Comparison of ENCODE assay signal across 2 cellular contexts in genomic region chr21:38819051-38819718, GRCh38.
TF ChIP-seq lines count a peak whose summit lies in the region.

No MANE protein-coding gene starts in this region.

TF ChIP-seq in K562, 482 proteins besides CTCF, POLR2A, EP300 and RAD21 (continues in another document):
- TF ChIP-seq HNRNPUL1 (IDR thresholded peaks at IDR 0.05; ENCODE audit: low read length) (no peak), CREB3 (tag; conservative IDR thresholded peaks at IDR 0.05; ENCODE audit: low read depth) (no peak), SMARCB1 (IDR thresholded peaks at IDR 0.05; ENCODE audit: insufficient read length, low read depth) (no peak), PHF21A (IDR thresholded peaks at IDR 0.05; ENCODE audit: borderline replicate concordance, low read depth) (no peak), HMGN3 (IDR thresholded peaks at IDR 0.05; ENCODE audit: borderline replicate concordance, extremely low read depth, insufficient read length, low read depth, low read length) (no peak), HLTF (IDR thresholded peaks at IDR 0.05) (no peak), RCOR1 (IDR thresholded peaks at IDR 0.05; ENCODE audit: borderline replicate concordance in 1 of 2, low read depth in 2 of 2, low read length in 2 of 2) (no peak), ZBTB17 (CRISPR knock-in tag; IDR thresholded peaks at IDR 0.05) (no peak), BHLHE40 (IDR thresholded peaks at IDR 0.05; ENCODE audit: low read length) (no peak), TCF7 (IDR thresholded peaks at IDR 0.05; ENCODE audit: borderline replicate concordance) (no peak), RBM25 (IDR thresholded peaks at IDR 0.05; ENCODE audit: low read depth, low read length, severe bottlenecking) (peak; percentile 75), ZNF146 (CRISPR knock-in tag; IDR thresholded peaks at IDR 0.05; ENCODE audit: unreplicated experiment) (peak; percentile 92), TAF7 (tag; IDR thresholded peaks at IDR 0.05) (no peak), KDM1A (IDR thresholded peaks at IDR 0.05) (0 out of 4 replicates have a peak, but pooled peaks of 1 of the 2 experiments have one; percentile 10), FOXO4 (CRISPR knock-in tag; IDR thresholded peaks at IDR 0.05) (no peak), ZNF778 (CRISPR knock-in tag; IDR thresholded peaks at IDR 0.05) (no peak), BCOR (IDR thresholded peaks at IDR 0.05) (no peak), KLF6 (CRISPR knock-in tag; IDR thresholded peaks at IDR 0.05; ENCODE audit: borderline replicate concordance) (no peak), ZFP1 (CRISPR knock-in tag; IDR thresholded peaks at IDR 0.05) (no peak), NBN (IDR thresholded peaks at IDR 0.05; ENCODE audit: low read depth) (no peak)
- TF ChIP-seq, protein P1, sequence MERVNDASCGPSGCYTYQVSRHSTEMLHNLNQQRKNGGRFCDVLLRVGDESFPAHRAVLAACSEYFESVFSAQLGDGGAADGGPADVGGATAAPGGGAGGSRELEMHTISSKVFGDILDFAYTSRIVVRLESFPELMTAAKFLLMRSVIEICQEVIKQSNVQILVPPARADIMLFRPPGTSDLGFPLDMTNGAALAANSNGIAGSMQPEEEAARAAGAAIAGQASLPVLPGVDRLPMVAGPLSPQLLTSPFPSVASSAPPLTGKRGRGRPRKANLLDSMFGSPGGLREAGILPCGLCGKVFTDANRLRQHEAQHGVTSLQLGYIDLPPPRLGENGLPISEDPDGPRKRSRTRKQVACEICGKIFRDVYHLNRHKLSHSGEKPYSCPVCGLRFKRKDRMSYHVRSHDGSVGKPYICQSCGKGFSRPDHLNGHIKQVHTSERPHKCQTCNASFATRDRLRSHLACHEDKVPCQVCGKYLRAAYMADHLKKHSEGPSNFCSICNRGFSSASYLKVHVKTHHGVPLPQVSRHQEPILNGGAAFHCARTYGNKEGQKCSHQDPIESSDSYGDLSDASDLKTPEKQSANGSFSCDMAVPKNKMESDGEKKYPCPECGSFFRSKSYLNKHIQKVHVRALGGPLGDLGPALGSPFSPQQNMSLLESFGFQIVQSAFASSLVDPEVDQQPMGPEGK (CRISPR knock-in tag; IDR thresholded peaks at IDR 0.05; ENCODE audit: borderline replicate concordance) = no peak
- TF ChIP-seq, protein P2, sequence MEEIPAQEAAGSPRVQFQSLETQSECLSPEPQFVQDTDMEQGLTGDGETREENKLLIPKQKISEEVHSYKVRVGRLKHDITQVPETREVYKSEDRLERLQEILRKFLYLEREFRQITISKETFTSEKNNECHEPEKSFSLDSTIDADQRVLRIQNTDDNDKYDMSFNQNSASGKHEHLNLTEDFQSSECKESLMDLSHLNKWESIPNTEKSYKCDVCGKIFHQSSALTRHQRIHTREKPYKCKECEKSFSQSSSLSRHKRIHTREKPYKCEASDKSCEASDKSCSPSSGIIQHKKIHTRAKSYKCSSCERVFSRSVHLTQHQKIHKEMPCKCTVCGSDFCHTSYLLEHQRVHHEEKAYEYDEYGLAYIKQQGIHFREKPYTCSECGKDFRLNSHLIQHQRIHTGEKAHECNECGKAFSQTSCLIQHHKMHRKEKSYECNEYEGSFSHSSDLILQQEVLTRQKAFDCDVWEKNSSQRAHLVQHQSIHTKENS (CRISPR knock-in tag; IDR thresholded peaks at IDR 0.05) = no peak
- TF ChIP-seq, protein P3, sequence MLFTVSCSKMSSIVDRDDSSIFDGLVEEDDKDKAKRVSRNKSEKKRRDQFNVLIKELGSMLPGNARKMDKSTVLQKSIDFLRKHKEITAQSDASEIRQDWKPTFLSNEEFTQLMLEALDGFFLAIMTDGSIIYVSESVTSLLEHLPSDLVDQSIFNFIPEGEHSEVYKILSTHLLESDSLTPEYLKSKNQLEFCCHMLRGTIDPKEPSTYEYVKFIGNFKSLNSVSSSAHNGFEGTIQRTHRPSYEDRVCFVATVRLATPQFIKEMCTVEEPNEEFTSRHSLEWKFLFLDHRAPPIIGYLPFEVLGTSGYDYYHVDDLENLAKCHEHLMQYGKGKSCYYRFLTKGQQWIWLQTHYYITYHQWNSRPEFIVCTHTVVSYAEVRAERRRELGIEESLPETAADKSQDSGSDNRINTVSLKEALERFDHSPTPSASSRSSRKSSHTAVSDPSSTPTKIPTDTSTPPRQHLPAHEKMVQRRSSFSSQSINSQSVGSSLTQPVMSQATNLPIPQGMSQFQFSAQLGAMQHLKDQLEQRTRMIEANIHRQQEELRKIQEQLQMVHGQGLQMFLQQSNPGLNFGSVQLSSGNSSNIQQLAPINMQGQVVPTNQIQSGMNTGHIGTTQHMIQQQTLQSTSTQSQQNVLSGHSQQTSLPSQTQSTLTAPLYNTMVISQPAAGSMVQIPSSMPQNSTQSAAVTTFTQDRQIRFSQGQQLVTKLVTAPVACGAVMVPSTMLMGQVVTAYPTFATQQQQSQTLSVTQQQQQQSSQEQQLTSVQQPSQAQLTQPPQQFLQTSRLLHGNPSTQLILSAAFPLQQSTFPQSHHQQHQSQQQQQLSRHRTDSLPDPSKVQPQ (CRISPR knock-in tag; IDR thresholded peaks at IDR 0.05; ENCODE audit: borderline replicate concordance) = no peak

TF ChIP-seq in HepG2, 621 proteins besides CTCF, POLR2A, EP300 and RAD21:
- TF ChIP-seq RBFOX2 (IDR thresholded peaks at IDR 0.05; ENCODE audit: low read depth, low read length) = 0 out of 2 replicates have a peak, but pooled peaks have one; percentile 40
- 0 out of 2 replicates have a peak, but pooled peaks have one; percentile 31 for TF ChIP-seq POLR2AphosphoS2 (IDR thresholded peaks at IDR 0.05; ENCODE audit: low read depth, low read length)
- TF ChIP-seq REXO4 (CRISPR knock-in tag; IDR thresholded peaks at IDR 0.05; ENCODE audit: borderline replicate concordance) = no peak
